In the genomic region with DNA sequence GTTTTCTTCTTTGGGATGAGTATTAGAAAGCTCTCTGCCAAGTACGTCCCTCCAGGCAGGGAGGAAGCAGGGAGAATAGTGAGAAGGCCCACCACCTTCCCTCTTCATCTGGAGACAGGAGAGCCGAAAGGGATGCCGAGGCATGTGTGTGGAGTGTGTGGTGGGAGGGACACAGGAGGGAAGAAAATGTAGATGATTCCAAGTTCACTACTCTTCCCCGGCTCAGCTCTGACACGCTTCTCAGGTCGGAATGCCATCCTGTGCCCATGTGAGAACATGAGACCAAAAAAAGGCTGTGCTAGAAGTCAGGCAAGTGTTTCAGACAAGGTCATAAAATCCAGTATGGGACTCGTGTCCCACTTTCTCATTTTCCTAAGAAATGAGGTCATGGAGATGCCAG, we compare ENCODE assay signal across 17 cellular contexts. TPM values are rescaled to one million over a fixed set of nuclear protein-coding genes. Genes with fewer than 3 reads are reported as not detected.
A peak's percentile ranks its signal among the peaks of the same experiment; 100 is the strongest.
DNase-seq lines count a peak whose midpoint lies in the region; ATAC-seq and TF ChIP-seq lines count a peak whose summit lies in the region.
"Had no signal": no experiment of that assay in that cellular context is flagged by ENCODE, and none has a peak within 500 bp of the region (broad histone marks: within the 10 kb centered on the region; RNA-seq: fewer than 3 reads in every experiment).

No MANE protein-coding gene starts in this region.

- H3K4me3 ChIP-seq in right atrium auricular region (no peak overlapping the region), right cardiac atrium (ENCODE audit: low read length) (no peak overlapping the region), endodermal cell (ENCODE audit: low read length) (no peak overlapping the region), lower lobe of right lung (no peak overlapping the region)
- H3K4me3 ChIP-seq: A549 had no signal

- H3K9ac ChIP-seq in endodermal cell (ENCODE audit: extremely low read depth, low read length, poor library complexity, severe bottlenecking): no peak overlapping the region

- H3K36me3 ChIP-seq in right atrium auricular region (no peaks in the 10 kb centered on the region), endodermal cell (ENCODE audit: control insufficient read depth, insufficient read depth, low read length) (no peaks in the 10 kb centered on the region), lower lobe of right lung (no peaks in the 10 kb centered on the region)

- H3K27ac ChIP-seq in right atrium auricular region (no peak overlapping the region), right cardiac atrium (ENCODE audit: low read length) (no peak overlapping the region), endodermal cell (ENCODE audit: low read depth, low read length) (no peak overlapping the region), lower lobe of right lung (no peak overlapping the region)
- H3K27ac ChIP-seq: 22Rv1, A549, C4-2B, HL-60 had no signal

- H3K27me3 ChIP-seq in right atrium auricular region: no peaks in the 10 kb centered on the region
- no peaks in the 10 kb centered on the region for H3K27me3 ChIP-seq in right cardiac atrium (ENCODE audit: control insufficient read depth, insufficient read depth)
- no peaks in the 10 kb centered on the region for H3K27me3 ChIP-seq in endodermal cell (ENCODE audit: control insufficient read depth, insufficient read depth, low read length, poor library complexity, severe bottlenecking)
- no peaks in the 10 kb centered on the region for H3K27me3 ChIP-seq in lower lobe of right lung (ENCODE audit: low read depth)

- peak; percentile 26 for DNase-seq in right atrium auricular region (ENCODE audit: low spot score)
- no peak for DNase-seq in right cardiac atrium
- DNase-seq in endodermal cell: peak; percentile 24
- DNase-seq in osteocyte (ENCODE audit: extremely low spot score, unreplicated experiment): peak; percentile 56
- peak; percentile 35 for DNase-seq in ureter (ENCODE audit: low spot score)
- no peak for DNase-seq in left colon
- no peak for DNase-seq in lower lobe of right lung
- DNase-seq: AML-193; Caco-2; CD4-positive, alpha-beta T cell; H9 had no signal

- TF ChIP-seq CTCF in right atrium auricular region (IDR thresholded peaks at IDR 0.05) (no peak), endodermal cell (conservative IDR thresholded peaks at IDR 0.05) (no peak), osteocyte (IDR thresholded peaks at IDR 0.05) (no peak), lower lobe of right lung (IDR thresholded peaks at IDR 0.05) (no peak)

- intact Hi-C loops in right cardiac atrium (cut with DNase I): no loop called here
- intact Hi-C loops in left colon (cut with DNase I, micrococcal nuclease): no loop called here
- intact Hi-C loops in lower lobe of right lung (cut with DNase I): no loop called here

- no peak overlapping the region for H3K27ac Mint-ChIP-seq in endodermal cell
- H3K27ac Mint-ChIP-seq in osteocyte (ENCODE audit: unreplicated experiment): no peak overlapping the region
- H3K27ac Mint-ChIP-seq: CD4-positive, alpha-beta T cell had no signal

- H3K4me1 ChIP-seq in right atrium auricular region (peaks cover 0 to 16% of the 10 kb centered on the region in 2 donors), right cardiac atrium (ENCODE audit: control insufficient read depth, insufficient read depth, low read length) (peaks cover 6% of the 10 kb centered on the region), endodermal cell (ENCODE audit: control insufficient read depth, insufficient read depth, low read length) (no peaks in the 10 kb centered on the region), lower lobe of right lung (peaks cover 17% of the 10 kb centered on the region)
- H3K4me1 ChIP-seq: A549, Caco-2 had no signal

- H3K4me1 Mint-ChIP-seq in endodermal cell (peaks cover 15% of the 10 kb centered on the region), osteocyte (ENCODE audit: unreplicated experiment) (peaks cover 17% of the 10 kb centered on the region)

- H3K36me3 Mint-ChIP-seq in endodermal cell (ENCODE audit: low read depth): no peaks in the 10 kb centered on the region
- H3K36me3 Mint-ChIP-seq in osteocyte (ENCODE audit: unreplicated experiment): no peaks in the 10 kb centered on the region

- ATAC-seq in right cardiac atrium (no peak), HG02885 (IDR thresholded peaks at IDR 0.05; ENCODE audit: poor library complexity, unreplicated experiment) (no peak), left colon (no peak), lower lobe of right lung (no peak)
- ATAC-seq: A549 had no signal

- 95% methylated on average over 7 of the region's 7 CpGs for WGBS in right cardiac atrium
- WGBS in endodermal cell (ENCODE audit: insufficient coverage in 1 of 2, insufficient read length in 1 of 2), 2 experiments: 87 to 97% methylated on average over 4 to 7 of the region's 7 CpGs

- H3K4me3 Mint-ChIP-seq in endodermal cell (no peak overlapping the region), osteocyte (ENCODE audit: unreplicated experiment) (no peak overlapping the region)
- H3K4me3 Mint-ChIP-seq: CD4-positive, alpha-beta T cell; H9 had no signal

- no peaks in the 10 kb centered on the region for H3K27me3 Mint-ChIP-seq in endodermal cell (ENCODE audit: insufficient read depth)
- peaks cover 8% of the 10 kb centered on the region for H3K27me3 Mint-ChIP-seq in osteocyte (ENCODE audit: unreplicated experiment)
- H3K27me3 Mint-ChIP-seq: CD4-positive, alpha-beta T cell had no signal

- H3K9me3 Mint-ChIP-seq in endodermal cell (peaks cover 1% of the 10 kb centered on the region), osteocyte (ENCODE audit: unreplicated experiment) (no peaks in the 10 kb centered on the region)
- H3K9me3 Mint-ChIP-seq: CD4-positive, alpha-beta T cell had no signal

- peaks cover 0 to 9% of the 10 kb centered on the region in 2 donors for H3K9me3 ChIP-seq in right atrium auricular region
- no peaks in the 10 kb centered on the region for H3K9me3 ChIP-seq in right cardiac atrium (ENCODE audit: control insufficient read depth, low read length)
- H3K9me3 ChIP-seq in endodermal cell (ENCODE audit: control insufficient read depth, low read length): peaks cover 11% of the 10 kb centered on the region
- H3K9me3 ChIP-seq in lower lobe of right lung: no peaks in the 10 kb centered on the region
- H3K9me3 ChIP-seq: A549, Caco-2 had no signal

RNA-seq across cellular contexts. Expression of gene GYPC, which starts 47.4 kb away (rescaled TPM):
- total RNA-seq in right atrium auricular region (10 to 100 TPM; 53.8 to 74.9 TPM), right cardiac atrium (10 to 100 TPM; 83.2 to 98.1 (median 88.3) TPM), endodermal cell (10 to 100 TPM; 15.3 to 23.2 TPM), osteocyte (110 and 114 TPM in 2 replicates), ureter (30.1 TPM), left colon (10 to 100 TPM in 1 of 2 donors, 1 to 10 TPM in 1; 7.2 to 20.5 TPM), lower lobe of right lung (92.6 TPM)
- polyA plus RNA-seq in right cardiac atrium: 113 TPM
- 71.8 TPM for polyA plus RNA-seq in endodermal cell (2013, experiment 1 of 2)
- polyA plus RNA-seq in endodermal cell (2013, experiment 2 of 2): 75.2 TPM
- total RNA-seq: Caco-2, HT1080 had no signal
- polyA plus RNA-seq: A549 had no signal

Comparison
In these comparisons a context has a peak if more than half of its experiments do, and no peak if none do; other contexts are left out.
1. DNase-seq: peak in right atrium auricular region (single experiment), endodermal cell (single experiment), osteocyte (single experiment) and ureter (single experiment); none in right cardiac atrium (0 of 3), left colon (0 of 2) and lower lobe of right lung (single experiment).